Comparison of ENCODE assay signal across 31 cellular contexts in the genomic region with DNA sequence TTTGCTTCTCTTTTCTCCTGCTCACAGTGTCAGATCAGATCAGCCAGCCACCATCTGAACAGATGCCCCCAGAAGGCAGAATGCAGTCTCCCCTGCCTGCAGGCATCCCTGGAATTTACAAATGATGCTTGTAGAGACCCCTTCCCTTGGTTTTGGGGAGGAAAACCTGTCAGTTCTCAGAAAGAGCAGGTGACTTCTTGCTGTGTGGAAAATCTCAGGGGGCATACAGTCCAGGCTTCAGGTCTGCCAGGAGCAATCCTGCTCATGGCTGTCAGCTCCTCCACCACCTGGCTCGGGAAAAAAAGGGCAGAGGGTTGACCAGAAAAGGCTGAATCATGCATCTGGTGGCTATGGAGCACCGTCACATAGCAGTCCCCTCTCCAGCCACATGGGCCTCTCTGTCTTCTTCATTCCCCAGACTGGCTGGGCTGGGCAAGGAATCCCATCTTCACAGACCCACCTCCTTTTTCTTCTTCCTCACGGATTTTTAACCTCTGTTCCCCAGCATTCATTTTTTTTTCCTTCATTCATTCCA.
"Had no signal": no experiment of that assay in that cellular context is flagged by ENCODE, and none has a peak within 500 bp of the region (broad histone marks: within the 10 kb centered on the region; RNA-seq: fewer than 3 reads in every experiment).

No MANE protein-coding gene starts in this region.

- H3K27me3 ChIP-seq: cardiac muscle cell had no signal

- H3K27ac Mint-ChIP-seq: activated B cell treated with CpG ODN at 0.5 μM for 24 hours; activated CD4-positive, alpha-beta T cell treated with anti-CD3 and anti-CD28 coated beads, Interleukin-2, amount 10 ng/mL, durations not matched to agents 24 days and 14 days; activated naive CD4-positive, alpha-beta T cell treated with anti-CD3 and anti-CD28 coated beads, Interleukin-2, amount 10 ng/mL, durations not matched to agents 7 days and 5 days; activated naive CD8-positive, alpha-beta T cell treated with anti-CD3 and anti-CD28 coated beads for 36 hours; activated T-cell treated with anti-CD3 and anti-CD28 coated beads, Interleukin-2, amount 50 U/mL, for 72 hours; activated T-helper 2 cell treated with anti-CD3 and anti-CD28 coated beads, Interferon-gamma antibody, Interleukin-2, Interleukin-4, amounts not matched to agents 10 μg/mL and 5 μg/mL and 100 μg/mL, durations not matched to agents 14 hours and 24 hours and 36 hours; T-cell had no signal

- H3K27ac ChIP-seq: brain microvascular endothelial cell, cardiac muscle cell, SK-N-MC had no signal

- H3K4me1 Mint-ChIP-seq: activated B cell treated with CpG ODN at 0.5 μM for 24 hours; activated CD4-positive, alpha-beta T cell treated with anti-CD3 and anti-CD28 coated beads, Interleukin-2, amount 10 ng/mL, durations not matched to agents 24 days and 14 days; activated naive CD4-positive, alpha-beta T cell treated with anti-CD3 and anti-CD28 coated beads, Interleukin-2, amount 10 ng/mL, durations not matched to agents 7 days and 5 days; activated naive CD8-positive, alpha-beta T cell treated with anti-CD3 and anti-CD28 coated beads for 36 hours; T-cell had no signal

- H3K36me3 ChIP-seq: brain microvascular endothelial cell, cardiac muscle cell had no signal

- H3K4me3 Mint-ChIP-seq: activated B cell treated with CpG ODN at 0.5 μM for 24 hours; activated CD4-positive, alpha-beta T cell treated with anti-CD3 and anti-CD28 coated beads, Interleukin-2, amount 10 ng/mL, durations not matched to agents 24 days and 14 days; activated naive CD4-positive, alpha-beta T cell treated with anti-CD3 and anti-CD28 coated beads, Interleukin-2, amount 10 ng/mL, durations not matched to agents 7 days and 5 days; activated naive CD8-positive, alpha-beta T cell treated with anti-CD3 and anti-CD28 coated beads for 36 hours; activated T-cell treated with anti-CD3 and anti-CD28 coated beads, Interleukin-2, amount 50 U/mL, for 72 hours; T-cell had no signal

- FAIRE-seq: TTC549 had no signal

- ATAC-seq: activated T-cell treated with anti-CD3 and anti-CD28 coated beads, Interleukin-2, amount 50 U/mL, for 72 hours; Panc1; Right ventricle myocardium inferior; T-cell had no signal

- H3K36me3 Mint-ChIP-seq: activated naive CD4-positive, alpha-beta T cell treated with anti-CD3 and anti-CD28 coated beads, Interleukin-2, amount 10 ng/mL, durations not matched to agents 7 days and 5 days; activated naive CD8-positive, alpha-beta T cell treated with anti-CD3 and anti-CD28 coated beads for 36 hours; T-cell had no signal

- H3K4me3 ChIP-seq: cardiac muscle cell, SK-N-MC had no signal

- DNase-seq: activated B cell treated with CpG ODN at 0.5 μM for 24 hours; activated CD4-positive, alpha-beta T cell treated with anti-CD3 and anti-CD28 coated beads for 1 hour; activated CD4-positive, alpha-beta T cell treated with anti-CD3 and anti-CD28 coated beads, Interleukin-2, amount 10 ng/mL, durations not matched to agents 24 days and 14 days; activated CD4-positive, alpha-beta T cell treated with anti-CD3 and anti-CD28 coated beads, Interleukin-2, amount 50 U/mL, for 48 hours; activated gamma-delta T cell treated with Interleukin-2 at 50 U/mL for 16 hours; activated naive CD4-positive, alpha-beta T cell treated with anti-CD3 and anti-CD28 coated beads, Interleukin-2, amount 10 ng/mL, durations not matched to agents 7 days and 5 days; activated naive CD8-positive, alpha-beta T cell treated with anti-CD3 and anti-CD28 coated beads for 36 hours; activated T-cell treated with anti-CD3 and anti-CD28 coated beads for 4 hours; activated T-cell treated with anti-CD3 and anti-CD28 coated beads, Interleukin-2, amount 50 U/mL, for 72 hours; brain microvascular endothelial cell; Karpas-422; MM.1S; NCI-H1105; NCI-H1436; NCI-H1694 treated with DMSO at 0.1 percent for 48 hours; NCI-H2029 treated with DMSO at 0.1 percent for 48 hours; NCI-H345; NCI-H510A treated with DMSO at 0.1 percent for 48 hours; NCI-H69; NK-92 treated with Interleukin-12 subunit alpha and Interleukin-12 subunit beta, amount 100 ng/mL, for 24 hours; OCI-M1; RPMI8226; T-cell; T-helper 2 cell; T1000 had no signal

- H3K9me3 Mint-ChIP-seq: activated B cell treated with CpG ODN at 0.5 μM for 24 hours; activated CD4-positive, alpha-beta T cell treated with anti-CD3 and anti-CD28 coated beads, Interleukin-2, amount 10 ng/mL, durations not matched to agents 24 days and 14 days; activated naive CD4-positive, alpha-beta T cell treated with anti-CD3 and anti-CD28 coated beads, Interleukin-2, amount 10 ng/mL, durations not matched to agents 7 days and 5 days; activated naive CD8-positive, alpha-beta T cell treated with anti-CD3 and anti-CD28 coated beads for 36 hours; T-cell had no signal
